ENCODE assay signal across 30 cellular contexts in the genomic region with DNA sequence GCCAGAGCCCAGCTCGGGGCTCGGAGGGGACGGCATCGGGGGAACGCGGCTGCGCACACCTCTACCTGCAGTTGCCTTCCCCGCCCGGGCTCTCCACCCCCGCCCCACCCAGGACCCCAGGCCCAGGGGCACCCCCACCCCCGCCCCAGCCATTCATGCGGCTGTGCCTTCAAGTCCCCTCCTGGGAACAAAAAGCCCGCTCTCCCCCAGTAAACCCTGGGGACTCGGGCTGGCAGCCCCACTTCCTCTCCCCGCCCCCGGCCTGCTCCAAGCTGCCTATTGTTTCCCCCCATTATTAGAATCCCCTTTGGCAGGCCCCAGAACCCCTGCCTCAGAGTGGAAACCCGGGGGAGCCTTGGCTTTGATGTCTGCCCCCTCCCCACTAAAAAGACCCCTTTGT. TPM values are rescaled to one million over a fixed set of nuclear protein-coding genes. Genes with fewer than 3 reads are reported as not detected.
DNase-seq lines count a peak whose midpoint lies in the region; ATAC-seq and TF ChIP-seq lines count a peak whose summit lies in the region.
"Had no signal": no experiment of that assay in that cellular context is flagged by ENCODE, and none has a peak within 500 bp of the region (broad histone marks: within the 10 kb centered on the region; RNA-seq: fewer than 3 reads in every experiment).

No MANE protein-coding gene starts in this region.

- peak overlapping the region; percentile 8 for H3K27ac Mint-ChIP-seq in dendritic cell treated with granulocyte-macrophage colony-stimulating factor and Interleukin-4, amounts not matched to agents 40 ng/mL and 50 ng/mL, for 4 days
- H3K27ac Mint-ChIP-seq in neural progenitor cell = no peak overlapping the region
- no peak overlapping the region for H3K27ac Mint-ChIP-seq in activated naive CD8-positive, alpha-beta T cell treated with anti-CD3 and anti-CD28 coated beads, Interleukin-2, amount 50 U/mL, for 24 hours
- H3K27ac Mint-ChIP-seq: CD4-positive, alpha-beta memory T cell; HFFc6 had no signal

- H3K36me3 Mint-ChIP-seq in dendritic cell treated with granulocyte-macrophage colony-stimulating factor and Interleukin-4, amounts not matched to agents 40 ng/mL and 50 ng/mL, for 4 days (ENCODE audit: low read depth) = no peaks in the 10 kb centered on the region
- no peaks in the 10 kb centered on the region for H3K36me3 Mint-ChIP-seq in neural progenitor cell
- no peaks in the 10 kb centered on the region for H3K36me3 Mint-ChIP-seq in activated naive CD8-positive, alpha-beta T cell treated with anti-CD3 and anti-CD28 coated beads, Interleukin-2, amount 50 U/mL, for 24 hours (ENCODE audit: low read depth)
- H3K36me3 Mint-ChIP-seq: CD4-positive, alpha-beta memory T cell had no signal

- no peaks in the 10 kb centered on the region for H3F3A ChIP-seq in neural progenitor cell (ENCODE audit: low read depth)

- H3K4me3 ChIP-seq in BLaER1 (peak overlapping the region; percentile 41), HUES48 (ENCODE audit: low read depth, low read length) (no peak overlapping the region), neural progenitor cell (no peak overlapping the region)
- H3K4me3 ChIP-seq: HAP-1, PC-9, SJCRH30 had no signal

- H3K27ac ChIP-seq in BLaER1 (peak overlapping the region; percentile 71), HUES48 (ENCODE audit: low read depth, low read length) (peak overlapping the region; percentile 33), neural progenitor cell (no peak overlapping the region)
- H3K27ac ChIP-seq: PC-9, SJCRH30 had no signal

- H3K4me1 Mint-ChIP-seq in dendritic cell treated with granulocyte-macrophage colony-stimulating factor and Interleukin-4, amounts not matched to agents 40 ng/mL and 50 ng/mL, for 4 days (ENCODE audit: low read depth) = peaks cover 26% of the 10 kb centered on the region
- H3K4me1 Mint-ChIP-seq in neural progenitor cell = peaks cover 54% of the 10 kb centered on the region
- peaks cover 14% of the 10 kb centered on the region for H3K4me1 Mint-ChIP-seq in activated naive CD8-positive, alpha-beta T cell treated with anti-CD3 and anti-CD28 coated beads, Interleukin-2, amount 50 U/mL, for 24 hours

- TF ChIP-seq CTCF in neural progenitor cell (IDR thresholded peaks at IDR 0.05) = no peak

- no peak overlapping the region for H3K4me3 Mint-ChIP-seq in dendritic cell treated with granulocyte-macrophage colony-stimulating factor and Interleukin-4, amounts not matched to agents 40 ng/mL and 50 ng/mL, for 4 days
- H3K4me3 Mint-ChIP-seq in neural progenitor cell = no peak overlapping the region
- no peak overlapping the region for H3K4me3 Mint-ChIP-seq in activated naive CD8-positive, alpha-beta T cell treated with anti-CD3 and anti-CD28 coated beads, Interleukin-2, amount 50 U/mL, for 24 hours
- H3K4me3 Mint-ChIP-seq: CD4-positive, alpha-beta memory T cell; HFFc6 had no signal

- H3K36me3 ChIP-seq in BLaER1 (peaks cover 32% of the 10 kb centered on the region), HUES48 (ENCODE audit: control insufficient read depth, insufficient read depth, low read length) (no peaks in the 10 kb centered on the region), neural progenitor cell (no peaks in the 10 kb centered on the region)
- H3K36me3 ChIP-seq: HAP-1, SJCRH30 had no signal

- peak; percentile 32 for DNase-seq in neural progenitor cell (ENCODE audit: low spot score)
- no peak for DNase-seq in epidermal melanocyte (ENCODE audit: insufficient read length, low spot score)
- no peak for DNase-seq in activated naive CD8-positive, alpha-beta T cell treated with anti-CD3 and anti-CD28 coated beads, Interleukin-2, amount 50 U/mL, for 24 hours
- DNase-seq: C1 segment of cervical spinal cord; CD4-positive, alpha-beta memory T cell; COR-L47; DMS53; GDM1; HFFc6; IMR-90; KG1; MM.1S; NCI-H1092; NCI-H146; NCI-H1930; NCI-H2107; NCI-H446; NCI-H524 treated with DMSO at 0.1 percent for 48 hours; NCI-H82; NK-92 treated with Interleukin-12 subunit alpha and Interleukin-12 subunit beta, amount 100 ng/mL, for 24 hours; PC-9; SJCRH30 had no signal

- no peaks in the 10 kb centered on the region for H3K9me3 Mint-ChIP-seq in dendritic cell treated with granulocyte-macrophage colony-stimulating factor and Interleukin-4, amounts not matched to agents 40 ng/mL and 50 ng/mL, for 4 days
- H3K9me3 Mint-ChIP-seq in neural progenitor cell = no peaks in the 10 kb centered on the region
- no peaks in the 10 kb centered on the region for H3K9me3 Mint-ChIP-seq in activated naive CD8-positive, alpha-beta T cell treated with anti-CD3 and anti-CD28 coated beads, Interleukin-2, amount 50 U/mL, for 24 hours
- H3K9me3 Mint-ChIP-seq: CD4-positive, alpha-beta memory T cell; HFFc6 had no signal

- no peaks in the 10 kb centered on the region for H3K79me2 ChIP-seq in neural progenitor cell (ENCODE audit: low read depth)

- H3K4me2 ChIP-seq in BLaER1 = peak overlapping the region; percentile 94
- H3K4me2 ChIP-seq in neural progenitor cell = peak overlapping the region; percentile 52
- H3K4me2 ChIP-seq: PC-9 had no signal

- H3K4me1 ChIP-seq in BLaER1 = peaks cover 82% of the 10 kb centered on the region
- H3K4me1 ChIP-seq in HUES48 (ENCODE audit: control insufficient read depth, insufficient read depth, low read length) = peaks cover 12% of the 10 kb centered on the region
- peaks cover 34% of the 10 kb centered on the region for H3K4me1 ChIP-seq in neural progenitor cell
- H3K4me1 ChIP-seq: HAP-1, SJCRH30 had no signal

- H4K20me1 ChIP-seq in BLaER1 (peaks cover 82% of the 10 kb centered on the region), neural progenitor cell (ENCODE audit: low read depth) (no peaks in the 10 kb centered on the region)

- peaks cover 13% of the 10 kb centered on the region for H3K27me3 Mint-ChIP-seq in dendritic cell treated with granulocyte-macrophage colony-stimulating factor and Interleukin-4, amounts not matched to agents 40 ng/mL and 50 ng/mL, for 4 days
- no peaks in the 10 kb centered on the region for H3K27me3 Mint-ChIP-seq in neural progenitor cell (ENCODE audit: insufficient read depth, low read depth)
- H3K27me3 Mint-ChIP-seq in activated naive CD8-positive, alpha-beta T cell treated with anti-CD3 and anti-CD28 coated beads, Interleukin-2, amount 50 U/mL, for 24 hours = peaks cover 1% of the 10 kb centered on the region
- H3K27me3 Mint-ChIP-seq: CD4-positive, alpha-beta memory T cell had no signal

- ATAC-seq in activated naive CD8-positive, alpha-beta T cell treated with anti-CD3 and anti-CD28 coated beads, Interleukin-2, amount 50 U/mL, for 24 hours = no peak
- no peak for ATAC-seq in HG03521 (IDR thresholded peaks at IDR 0.05; ENCODE audit: unreplicated experiment)
- ATAC-seq: Right ventricle myocardium inferior, SK-N-SH treated with all-trans-retinoic acid at 6 μM for 48 hours had no signal

- H3K9ac ChIP-seq in BLaER1 (no peak overlapping the region; the same call in 1 of the 2 replicates), HUES48 (ENCODE audit: low read depth, low read length) (no peak overlapping the region), neural progenitor cell (no peak overlapping the region)

- no peak overlapping the region for H2AFZ ChIP-seq in neural progenitor cell (replicated peaks)
- H2AFZ ChIP-seq: PC-9 had no signal

- H3K9me3 ChIP-seq in BLaER1 (no peaks in the 10 kb centered on the region), HUES48 (ENCODE audit: control insufficient read depth, insufficient read depth, low read length) (no peaks in the 10 kb centered on the region), neural progenitor cell (ENCODE audit: low read depth) (no peaks in the 10 kb centered on the region)
- H3K9me3 ChIP-seq: HAP-1, SJCRH30 had no signal

- H3K27me3 ChIP-seq in BLaER1 (no peaks in the 10 kb centered on the region), HUES48 (ENCODE audit: control insufficient read depth, insufficient read depth, low read length) (no peaks in the 10 kb centered on the region), neural progenitor cell (no peaks in the 10 kb centered on the region)

- intact Hi-C loops in dendritic cell treated with granulocyte-macrophage colony-stimulating factor and Interleukin-4, amounts not matched to agents 40 ng/mL and 50 ng/mL, for 4 days (cut with micrococcal nuclease) = loop anchor here (1.0 kb wide), 1 partner anchor 26 kb away; no protein-coding TSS in a partner anchor

RNA-seq across cellular contexts. Expression of gene MEGF6, which starts 18.0 kb away (rescaled TPM):
- 1.7 and 25.6 TPM in 2 replicates for total RNA-seq in neural progenitor cell (ENCODE audit: low replicate concordance)
- total RNA-seq: SJCRH30 had no signal

RNA-seq across cellular contexts. Expression of gene TPRG1L, which starts 31.5 kb away (rescaled TPM):
- 10.6 and 11.5 TPM in 2 replicates for total RNA-seq in neural progenitor cell (ENCODE audit: low replicate concordance)

RNA-seq across cellular contexts. Expression of gene WRAP73, which starts 56.6 kb away (rescaled TPM):
- 12.0 and 18.8 TPM in 2 replicates for total RNA-seq in neural progenitor cell (ENCODE audit: low replicate concordance)

RNA-seq across cellular contexts. Expression of gene TP73, which starts 59.0 kb away (rescaled TPM):
- total RNA-seq in neural progenitor cell (ENCODE audit: low replicate concordance) = 0.31 TPM in 1 of 2 replicates, not detected in the other
- total RNA-seq: HFFc6, IMR-90, RPMI7951 had no signal
